ENCODE assay signal across 8 cellular contexts in genomic region chr3:156816794-156817741, GRCh38. TPM values are rescaled to one million over a fixed set of nuclear protein-coding genes. Genes with fewer than 3 reads are reported as not detected.
DNase-seq lines count a peak whose midpoint lies in the region; ATAC-seq, FAIRE-seq and TF ChIP-seq lines count a peak whose summit lies in the region.

No MANE protein-coding gene starts in this region.

- H3K4me3 ChIP-seq in HL-60 (replicated peaks; ENCODE audit: insufficient read depth, low read length) (peak overlapping the region; percentile 49), Peyer's patch (peak overlapping the region; percentile 55 to 72 (median 66))

- ATAC-seq in natural killer cell: peak; percentile 82 to 89 (median 85)

- H3K9me3 ChIP-seq in Peyer's patch: no peaks in the 10 kb centered on the region

- TF ChIP-seq CTCF in D721Med (IDR thresholded peaks at IDR 0.05; ENCODE audit: insufficient read depth, missing control alignments) (peak; percentile 2), GM20000 (IDR thresholded peaks at IDR 0.05; ENCODE audit: extremely low read depth, missing control alignments) (no peak), HL-60 (IDR thresholded peaks at IDR 0.05; ENCODE audit: insufficient read depth, low read length) (no peak), Peyer's patch (IDR thresholded peaks at IDR 0.05) (peak in 3 of 6 experiments; percentile 1 to 18 (median 4)), natural killer cell (IDR thresholded peaks at IDR 0.05) (no peak)

- intact Hi-C loops in activated T-helper 1 cell treated with anti-CD3 and anti-CD28 coated beads, Interleukin-12 subunit alpha, Interleukin-12 subunit beta, Interleukin-2, Interleukin-4 antibody, amounts not matched to agents 30 ng/mL and 10 ng/mL and 1 ng/mL, durations not matched to agents 14 hours and 24 hours and 36 hours (cut with micrococcal nuclease): loop anchor here (1.0 to 10.0 kb wide), 11 partner anchors 9 to 965 kb away; partner anchors contain the start of genes GMPS, LEKR1, SLC33A1 and SSR3
- intact Hi-C loops in natural killer cell (cut with micrococcal nuclease): loop anchor here (2.0 to 10.0 kb wide), 3 partner anchors 140 to 318 kb away; no protein-coding TSS in a partner anchor

- peaks cover 75% of the 10 kb centered on the region for H3K4me1 Mint-ChIP-seq in activated T-helper 1 cell treated with anti-CD3 and anti-CD28 coated beads, Interleukin-12 subunit alpha, Interleukin-12 subunit beta, Interleukin-2, Interleukin-4 antibody, amounts not matched to agents 30 ng/mL and 10 ng/mL and 1 ng/mL, durations not matched to agents 14 hours and 24 hours and 36 hours (ENCODE audit: low read depth)
- peaks cover 31% of the 10 kb centered on the region in 2 donors for H3K4me1 Mint-ChIP-seq in natural killer cell

- no peak for FAIRE-seq in D721Med (lab: Jason Lieb, UNC)

- H3K27me3 ChIP-seq in HL-60 (ENCODE audit: insufficient read depth, poor library complexity, severe bottlenecking) (no peaks in the 10 kb centered on the region), Peyer's patch (no peaks in the 10 kb centered on the region)

- H3K27ac Mint-ChIP-seq in activated T-helper 1 cell treated with anti-CD3 and anti-CD28 coated beads, Interleukin-12 subunit alpha, Interleukin-12 subunit beta, Interleukin-2, Interleukin-4 antibody, amounts not matched to agents 30 ng/mL and 10 ng/mL and 1 ng/mL, durations not matched to agents 14 hours and 24 hours and 36 hours: peak overlapping the region; percentile 98
- peak overlapping the region; percentile 79 to 96 for H3K27ac Mint-ChIP-seq in natural killer cell

- TF ChIP-seq POLR2A in Peyer's patch (IDR thresholded peaks at IDR 0.05): peak; percentile 70 to 77

- peak overlapping the region; percentile 92 for H3K27ac ChIP-seq in HL-60 (replicated peaks)
- H3K27ac ChIP-seq in Peyer's patch: peak overlapping the region; percentile 86 to 97 (median 92)

- no peaks in the 10 kb centered on the region for H3K36me3 ChIP-seq in Peyer's patch

- H3K9me3 Mint-ChIP-seq in activated T-helper 1 cell treated with anti-CD3 and anti-CD28 coated beads, Interleukin-12 subunit alpha, Interleukin-12 subunit beta, Interleukin-2, Interleukin-4 antibody, amounts not matched to agents 30 ng/mL and 10 ng/mL and 1 ng/mL, durations not matched to agents 14 hours and 24 hours and 36 hours: no peaks in the 10 kb centered on the region
- H3K9me3 Mint-ChIP-seq in natural killer cell: no peaks in the 10 kb centered on the region

- H3K4me1 ChIP-seq in Peyer's patch: peaks cover 0 to 26% (median 7%) of the 10 kb centered on the region in 4 donors

- no peak for DNase-seq in D721Med (ENCODE audit: insufficient read length, low spot score)
- peak; percentile 89 for DNase-seq in GM20000 (ENCODE audit: low spot score)
- peak; percentile 89 to 94 for DNase-seq in HL-60 (ENCODE audit: low read depth in 1 of 2, low spot score in 1 of 2)
- peak; percentile 87 to 95 (median 93) for DNase-seq in Peyer's patch
- DNase-seq in activated T-helper 1 cell treated with anti-CD3 and anti-CD28 coated beads, Interleukin-12 subunit alpha, Interleukin-12 subunit beta, Interleukin-2, Interleukin-4 antibody, amounts not matched to agents 30 ng/mL and 10 ng/mL and 1 ng/mL, durations not matched to agents 14 hours and 24 hours and 36 hours (ENCODE audit: low spot score): peak; percentile 90
- DNase-seq in fibroblast of gingiva (ENCODE audit: low read depth): peak; percentile 78
- peak; percentile 76 for DNase-seq in natural killer cell
- peak; percentile 60 to 83 (median 70) for DNase-seq in stimulated activated naive CD4-positive, alpha-beta T cell (lab: John Stamatoyannopoulos, UW)

- H3K27me3 Mint-ChIP-seq in activated T-helper 1 cell treated with anti-CD3 and anti-CD28 coated beads, Interleukin-12 subunit alpha, Interleukin-12 subunit beta, Interleukin-2, Interleukin-4 antibody, amounts not matched to agents 30 ng/mL and 10 ng/mL and 1 ng/mL, durations not matched to agents 14 hours and 24 hours and 36 hours (ENCODE audit: insufficient read depth): no peaks in the 10 kb centered on the region
- H3K27me3 Mint-ChIP-seq in natural killer cell (ENCODE audit: low read depth in 2 of 2): no peaks in the 10 kb centered on the region

- peak overlapping the region; percentile 92 for H3K4me3 Mint-ChIP-seq in activated T-helper 1 cell treated with anti-CD3 and anti-CD28 coated beads, Interleukin-12 subunit alpha, Interleukin-12 subunit beta, Interleukin-2, Interleukin-4 antibody, amounts not matched to agents 30 ng/mL and 10 ng/mL and 1 ng/mL, durations not matched to agents 14 hours and 24 hours and 36 hours
- H3K4me3 Mint-ChIP-seq in natural killer cell: peak overlapping the region; percentile 96

- H3K36me3 Mint-ChIP-seq in activated T-helper 1 cell treated with anti-CD3 and anti-CD28 coated beads, Interleukin-12 subunit alpha, Interleukin-12 subunit beta, Interleukin-2, Interleukin-4 antibody, amounts not matched to agents 30 ng/mL and 10 ng/mL and 1 ng/mL, durations not matched to agents 14 hours and 24 hours and 36 hours (ENCODE audit: low read depth): peaks cover 1% of the 10 kb centered on the region
- H3K36me3 Mint-ChIP-seq in natural killer cell: no peaks in the 10 kb centered on the region

RNA-seq across cellular contexts. Expression of gene LEKR1, which starts 9.1 kb away (rescaled TPM):
- total RNA-seq in Peyer's patch (1 to 10 TPM in 1 of 4 donors, under 1 TPM in 2, not detected in 1; 0.85 to 9.1 (median 0.94) TPM), natural killer cell (1 to 10 TPM; 1.1 to 1.7 (median 1.2) TPM)
- total RNA-seq in activated T-helper 1 cell treated with anti-CD3 and anti-CD28 coated beads, Interleukin-12 subunit alpha, Interleukin-12 subunit beta, Interleukin-2, Interleukin-4 antibody, amounts not matched to agents 30 ng/mL and 10 ng/mL and 1 ng/mL, durations not matched to agents 14 hours and 24 hours and 36 hours: 0.57 TPM in 1 of 2 replicates, not detected in the other
